ENCODE assay signal across 9 cellular contexts in the genomic region with DNA sequence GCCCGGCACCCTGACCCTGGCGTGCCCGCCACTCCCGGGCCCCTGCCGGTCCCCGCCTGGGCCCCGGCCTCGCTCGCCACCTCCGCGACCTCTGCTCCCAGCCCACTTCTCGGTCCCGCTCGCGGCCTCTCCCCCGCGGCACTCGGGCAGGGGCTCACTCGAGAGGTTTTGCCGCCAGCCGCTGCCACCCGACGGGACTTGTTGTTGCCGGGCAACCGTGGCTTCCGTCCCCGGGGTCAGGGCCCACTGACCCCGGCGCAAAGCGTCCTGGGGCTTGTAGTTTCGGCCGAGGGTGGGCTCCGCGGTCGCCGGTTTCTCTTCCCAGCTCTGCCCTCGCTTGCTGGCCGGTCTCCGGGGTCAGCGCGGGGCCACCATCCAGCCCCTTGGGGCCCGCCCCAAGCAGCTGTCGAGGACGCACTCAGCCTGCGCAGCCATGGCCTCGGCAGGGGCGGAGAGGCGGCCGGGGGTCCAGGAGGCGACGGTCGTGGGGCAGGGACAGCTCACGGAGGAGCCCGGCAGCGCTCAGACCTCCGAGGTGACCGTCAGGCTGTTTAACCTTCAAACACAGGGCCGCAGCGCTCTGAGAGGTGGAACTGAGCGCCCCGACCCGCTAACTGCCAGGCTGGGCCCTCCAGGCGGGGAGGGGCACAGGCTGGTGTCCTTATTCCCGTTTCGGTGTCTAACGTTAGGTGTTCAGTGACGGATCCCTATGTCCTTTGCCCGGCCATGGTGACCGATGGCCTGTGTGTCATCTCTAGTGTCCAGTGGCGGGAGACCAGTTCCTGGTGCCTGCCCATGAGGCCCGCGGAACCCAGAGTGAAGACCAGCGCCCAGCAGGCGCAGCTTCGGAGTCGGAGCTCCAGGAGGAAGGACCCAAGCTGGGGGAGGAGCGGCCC. TPM values are rescaled to one million over a fixed set of nuclear protein-coding genes. Genes with fewer than 3 reads are reported as not detected.
DNase-seq lines count a peak whose midpoint lies in the region; ATAC-seq, FAIRE-seq and TF ChIP-seq lines count a peak whose summit lies in the region.
"Had no signal": no experiment of that assay in that cellular context is flagged by ENCODE, and none has a peak within 500 bp of the region (broad histone marks: within the 10 kb centered on the region; RNA-seq: fewer than 3 reads in every experiment).

A gene with protein sequence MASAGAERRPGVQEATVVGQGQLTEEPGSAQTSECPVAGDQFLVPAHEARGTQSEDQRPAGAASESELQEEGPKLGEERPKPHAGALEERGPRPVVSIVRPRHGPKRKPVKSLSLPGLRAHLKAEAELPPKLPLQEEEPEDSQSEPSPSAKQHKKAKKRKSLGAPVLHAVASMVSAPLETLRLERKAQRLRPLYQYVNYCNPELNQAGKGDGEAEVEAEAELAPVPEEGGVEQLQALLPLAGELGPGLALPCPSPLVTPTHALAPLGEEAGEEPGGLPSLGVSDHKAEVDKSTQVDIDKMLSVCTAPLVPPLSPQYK (plus strand): TSS at position 277 of the 896 bp plus-strand sequence. CDS start 157 bp downstream, at position 434.
A gene with protein sequence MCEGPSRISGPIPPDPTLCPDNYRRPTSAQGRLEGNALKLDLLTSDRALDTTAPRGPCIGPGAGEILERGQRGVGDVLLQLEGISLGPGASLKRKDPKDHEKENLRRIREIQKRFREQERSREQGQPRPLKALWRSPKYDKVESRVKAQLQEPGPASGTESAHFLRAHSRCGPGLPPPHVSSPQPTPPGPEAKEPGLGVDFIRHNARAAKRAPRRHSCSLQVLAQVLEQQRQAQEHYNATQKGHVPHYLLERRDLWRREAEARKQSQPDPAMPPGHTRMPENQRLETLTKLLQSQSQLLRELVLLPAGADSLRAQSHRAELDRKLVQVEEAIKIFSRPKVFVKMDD (minus strand): TSS at position 213 of the 896 bp plus-strand sequence. CDS start 308 bp downstream, outside the sequence.

- H3K36me3 ChIP-seq in adrenal gland (replicated peaks in 1 of 2): peaks cover 0 to 10% of the 10 kb centered on the region in 2 donors
- H3K36me3 ChIP-seq in prostate gland: no peaks in the 10 kb centered on the region
- H3K36me3 ChIP-seq in upper lobe of right lung: peaks cover 4% of the 10 kb centered on the region

- TF ChIP-seq CTCF in D721Med (IDR thresholded peaks at IDR 0.05; ENCODE audit: insufficient read depth, missing control alignments) (no peak), LNCaP clone FGC (IDR thresholded peaks at IDR 0.05; ENCODE audit: control insufficient read depth, extremely low read depth, insufficient read depth) (no peak), adrenal gland (IDR thresholded peaks at IDR 0.05) (no peak), prostate gland (IDR thresholded peaks at IDR 0.05) (peak in 1 of 4 experiments; percentile 25), upper lobe of right lung (IDR thresholded peaks at IDR 0.05) (no peak)

- WGBS in adrenal gland, 4 donors: 0 to 27% (median 5%) methylated on average over 2 to 77 of the region's 77 CpGs
- 9% methylated on average over 59 of the region's 77 CpGs for WGBS in prostate gland

- FAIRE-seq in D721Med (lab: Jason Lieb, UNC): no peak
- FAIRE-seq: islet of Langerhans had no signal

- H3K27ac ChIP-seq in adrenal gland (peak within 1 kb of the TSS; percentile 77 to 91 (median 85)), prostate gland (peak within 1 kb of the TSS; percentile 79 to 81), upper lobe of right lung (peak within 1 kb of the TSS; percentile 89)

- ATAC-seq in GM21576 (IDR thresholded peaks at IDR 0.05; ENCODE audit: unreplicated experiment) (peak; percentile 52), left ventricle myocardium superior (peak; percentile 80), upper lobe of right lung (peak; percentile 83)

- no peaks in the 10 kb centered on the region for H3K9me3 ChIP-seq in adrenal gland (replicated peaks in 1 of 3)
- no peaks in the 10 kb centered on the region for H3K9me3 ChIP-seq in prostate gland
- H3K9me3 ChIP-seq in upper lobe of right lung: no peaks in the 10 kb centered on the region

- H3K27me3 ChIP-seq in adrenal gland: no peaks in the 10 kb centered on the region
- H3K27me3 ChIP-seq in prostate gland (replicated peaks; ENCODE audit: insufficient read depth): no peaks in the 10 kb centered on the region
- no peaks in the 10 kb centered on the region for H3K27me3 ChIP-seq in upper lobe of right lung

- TF ChIP-seq POLR2A in adrenal gland (IDR thresholded peaks at IDR 0.05): no peak
- peak; percentile 33 for TF ChIP-seq POLR2A in prostate gland (IDR thresholded peaks at IDR 0.05)

- peaks cover 10 to 23% of the 10 kb centered on the region in 2 donors for H3K4me1 ChIP-seq in adrenal gland (replicated peaks in 1 of 2)
- H3K4me1 ChIP-seq in prostate gland (replicated peaks): peaks cover 7% of the 10 kb centered on the region
- peaks cover 17% of the 10 kb centered on the region for H3K4me1 ChIP-seq in upper lobe of right lung

- intact Hi-C loops in adrenal gland (cut with DNase I): loop anchor here in 1 of 2 donors (5.0 kb wide), 1 partner anchor 136 kb away; no protein-coding TSS in a partner anchor
- intact Hi-C loops in left ventricle myocardium superior (cut with micrococcal nuclease): loop anchor here (5.0 kb wide), 1 partner anchor 104 kb away; a partner anchor contains a TSS
- intact Hi-C loops in prostate gland (cut with DNase I): loop anchor here (1.0 to 10.0 kb wide), 2 partner anchors 103 to 142 kb away; a partner anchor contains a TSS
- intact Hi-C loops in upper lobe of right lung (cut with DNase I): loop anchor here (10.0 kb wide), 1 partner anchor 102 kb away; a partner anchor contains a TSS

- H3K4me3 ChIP-seq in LNCaP clone FGC (ENCODE audit: low read depth, low read length): peak within 1 kb of the TSS; percentile 67
- peak within 1 kb of the TSS; percentile 53 to 86 (median 69) for H3K4me3 ChIP-seq in adrenal gland
- H3K4me3 ChIP-seq in prostate gland: peak within 1 kb of the TSS; percentile 67 to 85
- H3K4me3 ChIP-seq in upper lobe of right lung: peak within 1 kb of the TSS; percentile 76

- DNase-seq in D721Med (ENCODE audit: insufficient read length, low spot score): peak; percentile 78
- DNase-seq in LNCaP clone FGC (ENCODE audit: low read depth): no peak
- DNase-seq in T-helper 1 cell: peak; percentile 67 to 84 (median 77)
- DNase-seq in adrenal gland: peak; percentile 82 to 91 (median 86)
- peak; percentile 92 for DNase-seq in left ventricle myocardium superior
- peak; percentile 75 for DNase-seq in prostate gland (ENCODE audit: low spot score)
- DNase-seq in upper lobe of right lung: peak; percentile 94

RNA-seq across cellular contexts. Expression of the first gene that starts in this region (rescaled TPM):
- total RNA-seq in adrenal gland (10 to 100 TPM in 4 of 8 donors, 1 to 10 TPM in 4; 4.4 to 17.9 (median 9.3) TPM), left ventricle myocardium superior (2.2 TPM), prostate gland (10 to 100 TPM in 1 of 2 donors, 1 to 10 TPM in 1; 10.0 to 18.3 TPM), upper lobe of right lung (3.8 TPM)
- 10 to 100 TPM in 1 of 3 donors, 1 to 10 TPM in 1, under 1 TPM in 1; 0.57 to 14.4 (median 8.2) TPM for polyA plus RNA-seq in adrenal gland

RNA-seq across cellular contexts. Expression of the second gene that starts in this region (rescaled TPM):
- 10 to 100 TPM in 7 of 8 donors, 1 to 10 TPM in 1; 8.8 to 69.8 (median 17.8) TPM for total RNA-seq in adrenal gland
- 100 to 1,000 TPM in 1 of 3 donors, 10 to 100 TPM in 1, 1 to 10 TPM in 1; 3.0 to 113 (median 72.5) TPM for polyA plus RNA-seq in adrenal gland
- 9.8 TPM for total RNA-seq in left ventricle myocardium superior
- 10 to 100 TPM; 20.6 to 29.1 TPM for total RNA-seq in prostate gland
- 14.5 TPM for total RNA-seq in upper lobe of right lung
